1 cellular context compared by ENCODE assay signal in genomic region chr12:113524495-113524894, GRCh38.
TF ChIP-seq lines count a peak whose summit lies in the region.

No MANE protein-coding gene starts in this region.

TF ChIP-seq in GM23338, 12 proteins besides CTCF, POLR2A, EP300 and RAD21:
- TF ChIP-seq ZNF462 (CRISPR knock-in tag; IDR thresholded peaks at IDR 0.05) = 0 out of 2 replicates have a peak, but pooled peaks have one; percentile 17
- TF ChIP-seq CREB1 (CRISPR knock-in tag; IDR thresholded peaks at IDR 0.05; ENCODE audit: low read depth) = no peak
